ENCODE assay signal across 11 cellular contexts in genomic region chr5:125559296-125559695, GRCh38.
DNase-seq lines count a peak whose midpoint lies in the region; ATAC-seq and TF ChIP-seq lines count a peak whose summit lies in the region.
"Had no signal": no experiment of that assay in that cellular context is flagged by ENCODE, and none has a peak within 500 bp of the region (broad histone marks: within the 10 kb centered on the region; RNA-seq: fewer than 3 reads in every experiment).

No MANE protein-coding gene starts in this region.

- no peaks in the 10 kb centered on the region for H3K9me3 Mint-ChIP-seq in GM23338
- no peaks in the 10 kb centered on the region for H3K9me3 Mint-ChIP-seq in natural killer cell

- H3K79me2 ChIP-seq in GM23338 (replicated peaks; ENCODE audit: insufficient read depth): no peaks in the 10 kb centered on the region

- H3K4me1 Mint-ChIP-seq in GM23338 (no peaks in the 10 kb centered on the region; the same call in 2 of the 3 replicates), natural killer cell (no peaks in the 10 kb centered on the region)

- H3K4me3 Mint-ChIP-seq in GM23338: no peak overlapping the region
- no peak overlapping the region for H3K4me3 Mint-ChIP-seq in natural killer cell
- H3K4me3 Mint-ChIP-seq: activated CD4-positive, alpha-beta memory T cell treated with anti-CD3 and anti-CD28 coated beads for 36 hours had no signal

- H3K27me3 ChIP-seq in GM23338 (ENCODE audit: insufficient read depth): no peaks in the 10 kb centered on the region

- peaks cover 5% of the 10 kb centered on the region; the same call in 1 of the 2 replicates for H3K9me2 ChIP-seq in GM23338 (ENCODE audit: insufficient read depth)

- H3K4me1 ChIP-seq in GM23338 (ENCODE audit: insufficient read depth): no peaks in the 10 kb centered on the region; the same call in 1 of the 2 replicates
- H3K4me1 ChIP-seq: psoas muscle had no signal

- H3F3A ChIP-seq in GM23338 (replicated peaks; ENCODE audit: low read depth): no peaks in the 10 kb centered on the region

- H4K20me1 ChIP-seq in GM23338 (replicated peaks; ENCODE audit: insufficient read depth): no peaks in the 10 kb centered on the region

- H2AFZ ChIP-seq in GM23338: peak overlapping the region; percentile 26; the same call in 1 of the 2 replicates

- ATAC-seq in GM23338 (no peak), GM21390 (IDR thresholded peaks at IDR 0.05; ENCODE audit: unreplicated experiment) (no peak), natural killer cell (no peak), HG02759 (IDR thresholded peaks at IDR 0.05; ENCODE audit: unreplicated experiment) (no peak)
- ATAC-seq: psoas muscle had no signal

- H3K36me3 ChIP-seq in GM23338 (ENCODE audit: insufficient read depth): no peaks in the 10 kb centered on the region

- no peak overlapping the region for H3K27ac ChIP-seq in GM23338 (ENCODE audit: low read depth)
- H3K27ac ChIP-seq: psoas muscle had no signal

- no peak for DNase-seq in GM23338 (ENCODE audit: low spot score)
- DNase-seq in SK-N-DZ (ENCODE audit: low spot score): peak; percentile 77
- peak; percentile 90 to 93 for DNase-seq in foreskin fibroblast
- DNase-seq in pulmonary artery endothelial cell (ENCODE audit: low read depth, low spot score): peak; percentile 99
- no peak for DNase-seq in NCI-H1694 treated with DMSO at 0.1 percent for 48 hours (lab: John Stamatoyannopoulos, UW)
- DNase-seq in natural killer cell: no peak
- DNase-seq: activated CD4-positive, alpha-beta memory T cell treated with anti-CD3 and anti-CD28 coated beads for 36 hours; MV-4-11; psoas muscle had no signal

- H3K4me2 ChIP-seq in GM23338: no peak overlapping the region

- H3K27ac Mint-ChIP-seq in GM23338 (no peak overlapping the region), natural killer cell (no peak overlapping the region)
- H3K27ac Mint-ChIP-seq: activated CD4-positive, alpha-beta memory T cell treated with anti-CD3 and anti-CD28 coated beads for 36 hours had no signal

- intact Hi-C loops in natural killer cell (cut with micrococcal nuclease): no loop called here

- no peak overlapping the region for H3K4me3 ChIP-seq in GM23338
- no peak overlapping the region for H3K4me3 ChIP-seq in foreskin fibroblast (ENCODE audit: low read depth in 1 of 2, low read length in 2 of 2)
- H3K4me3 ChIP-seq: psoas muscle had no signal

- no peaks in the 10 kb centered on the region for H3K27me3 Mint-ChIP-seq in GM23338 (ENCODE audit: insufficient read depth, low read depth, poor library complexity)
- H3K27me3 Mint-ChIP-seq in natural killer cell (ENCODE audit: low read depth in 2 of 2): peaks cover 0 to 3% of the 10 kb centered on the region in 2 donors
- H3K27me3 Mint-ChIP-seq: activated CD4-positive, alpha-beta memory T cell treated with anti-CD3 and anti-CD28 coated beads for 36 hours had no signal

- no peaks in the 10 kb centered on the region for H3K36me3 Mint-ChIP-seq in GM23338 (ENCODE audit: low read depth)
- H3K36me3 Mint-ChIP-seq in natural killer cell: no peaks in the 10 kb centered on the region
- H3K36me3 Mint-ChIP-seq: activated CD4-positive, alpha-beta memory T cell treated with anti-CD3 and anti-CD28 coated beads for 36 hours had no signal

- TF ChIP-seq CTCF in GM23338 (conservative IDR thresholded peaks at IDR 0.05; ENCODE audit: low read depth in 2 of 2) (no peak), foreskin fibroblast (IDR thresholded peaks at IDR 0.05; ENCODE audit: low read depth, low read length) (no peak), natural killer cell (IDR thresholded peaks at IDR 0.05) (no peak)

TF ChIP-seq in GM23338, 12 proteins besides CTCF, POLR2A, EP300 and RAD21 (continues in another document):
- TF ChIP-seq CREB1 (CRISPR knock-in tag; IDR thresholded peaks at IDR 0.05; ENCODE audit: low read depth) (no peak), EZH2phosphoT487 (IDR thresholded peaks at IDR 0.05; ENCODE audit: unreplicated experiment) (no peak), POLR2AphosphoS5 (IDR thresholded peaks at IDR 0.05; ENCODE audit: low read depth) (no peak), ZNF114 (CRISPR knock-in tag; IDR thresholded peaks at IDR 0.05) (no peak), EZH2 (IDR thresholded peaks at IDR 0.05; ENCODE audit: low read depth, unreplicated experiment) (no peak), NANOG (IDR thresholded peaks at IDR 0.05; ENCODE audit: borderline replicate concordance) (no peak), STAT1 (IDR thresholded peaks at IDR 0.05; ENCODE audit: unreplicated experiment) (no peak)
- TF ChIP-seq, protein P1, sequence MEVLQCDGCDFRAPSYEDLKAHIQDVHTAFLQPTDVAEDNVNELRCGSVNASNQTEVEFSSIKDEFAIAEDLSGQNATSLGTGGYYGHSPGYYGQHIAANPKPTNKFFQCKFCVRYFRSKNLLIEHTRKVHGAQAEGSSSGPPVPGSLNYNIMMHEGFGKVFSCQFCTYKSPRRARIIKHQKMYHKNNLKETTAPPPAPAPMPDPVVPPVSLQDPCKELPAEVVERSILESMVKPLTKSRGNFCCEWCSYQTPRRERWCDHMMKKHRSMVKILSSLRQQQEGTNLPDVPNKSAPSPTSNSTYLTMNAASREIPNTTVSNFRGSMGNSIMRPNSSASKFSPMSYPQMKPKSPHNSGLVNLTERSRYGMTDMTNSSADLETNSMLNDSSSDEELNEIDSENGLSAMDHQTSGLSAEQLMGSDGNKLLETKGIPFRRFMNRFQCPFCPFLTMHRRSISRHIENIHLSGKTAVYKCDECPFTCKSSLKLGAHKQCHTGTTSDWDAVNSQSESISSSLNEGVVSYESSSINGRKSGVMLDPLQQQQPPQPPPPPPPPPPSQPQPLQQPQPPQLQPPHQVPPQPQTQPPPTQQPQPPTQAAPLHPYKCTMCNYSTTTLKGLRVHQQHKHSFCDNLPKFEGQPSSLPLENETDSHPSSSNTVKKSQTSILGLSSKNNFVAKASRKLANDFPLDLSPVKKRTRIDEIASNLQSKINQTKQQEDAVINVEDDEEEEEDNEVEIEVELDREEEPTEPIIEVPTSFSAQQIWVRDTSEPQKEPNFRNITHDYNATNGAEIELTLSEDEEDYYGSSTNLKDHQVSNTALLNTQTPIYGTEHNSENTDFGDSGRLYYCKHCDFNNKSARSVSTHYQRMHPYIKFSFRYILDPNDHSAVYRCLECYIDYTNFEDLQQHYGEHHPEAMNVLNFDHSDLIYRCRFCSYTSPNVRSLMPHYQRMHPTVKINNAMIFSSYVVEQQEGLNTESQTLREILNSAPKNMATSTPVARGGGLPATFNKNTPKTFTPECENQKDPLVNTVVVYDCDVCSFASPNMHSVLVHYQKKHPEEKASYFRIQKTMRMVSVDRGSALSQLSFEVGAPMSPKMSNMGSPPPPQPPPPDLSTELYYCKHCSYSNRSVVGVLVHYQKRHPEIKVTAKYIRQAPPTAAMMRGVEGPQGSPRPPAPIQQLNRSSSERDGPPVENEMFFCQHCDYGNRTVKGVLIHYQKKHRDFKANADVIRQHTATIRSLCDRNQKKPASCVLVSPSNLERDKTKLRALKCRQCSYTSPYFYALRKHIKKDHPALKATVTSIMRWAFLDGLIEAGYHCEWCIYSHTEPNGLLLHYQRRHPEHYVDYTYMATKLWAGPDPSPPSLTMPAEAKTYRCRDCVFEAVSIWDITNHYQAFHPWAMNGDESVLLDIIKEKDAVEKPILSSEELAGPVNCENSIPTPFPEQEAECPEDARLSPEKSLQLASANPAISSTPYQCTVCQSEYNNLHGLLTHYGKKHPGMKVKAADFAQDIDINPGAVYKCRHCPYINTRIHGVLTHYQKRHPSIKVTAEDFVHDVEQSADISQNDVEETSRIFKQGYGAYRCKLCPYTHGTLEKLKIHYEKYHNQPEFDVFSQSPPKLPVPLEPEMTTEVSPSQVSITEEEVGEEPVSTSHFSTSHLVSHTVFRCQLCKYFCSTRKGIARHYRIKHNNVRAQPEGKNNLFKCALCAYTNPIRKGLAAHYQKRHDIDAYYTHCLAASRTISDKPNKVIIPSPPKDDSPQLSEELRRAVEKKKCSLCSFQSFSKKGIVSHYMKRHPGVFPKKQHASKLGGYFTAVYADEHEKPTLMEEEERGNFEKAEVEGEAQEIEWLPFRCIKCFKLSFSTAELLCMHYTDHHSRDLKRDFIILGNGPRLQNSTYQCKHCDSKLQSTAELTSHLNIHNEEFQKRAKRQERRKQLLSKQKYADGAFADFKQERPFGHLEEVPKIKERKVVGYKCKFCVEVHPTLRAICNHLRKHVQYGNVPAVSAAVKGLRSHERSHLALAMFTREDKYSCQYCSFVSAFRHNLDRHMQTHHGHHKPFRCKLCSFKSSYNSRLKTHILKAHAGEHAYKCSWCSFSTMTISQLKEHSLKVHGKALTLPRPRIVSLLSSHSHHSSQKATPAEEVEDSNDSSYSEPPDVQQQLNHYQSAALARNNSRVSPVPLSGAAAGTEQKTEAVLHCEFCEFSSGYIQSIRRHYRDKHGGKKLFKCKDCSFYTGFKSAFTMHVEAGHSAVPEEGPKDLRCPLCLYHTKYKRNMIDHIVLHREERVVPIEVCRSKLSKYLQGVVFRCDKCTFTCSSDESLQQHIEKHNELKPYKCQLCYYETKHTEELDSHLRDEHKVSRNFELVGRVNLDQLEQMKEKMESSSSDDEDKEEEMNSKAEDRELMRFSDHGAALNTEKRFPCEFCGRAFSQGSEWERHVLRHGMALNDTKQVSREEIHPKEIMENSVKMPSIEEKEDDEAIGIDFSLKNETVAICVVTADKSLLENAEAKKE (CRISPR knock-in tag; IDR thresholded peaks at IDR 0.05): no peak
- TF ChIP-seq, protein P2, sequence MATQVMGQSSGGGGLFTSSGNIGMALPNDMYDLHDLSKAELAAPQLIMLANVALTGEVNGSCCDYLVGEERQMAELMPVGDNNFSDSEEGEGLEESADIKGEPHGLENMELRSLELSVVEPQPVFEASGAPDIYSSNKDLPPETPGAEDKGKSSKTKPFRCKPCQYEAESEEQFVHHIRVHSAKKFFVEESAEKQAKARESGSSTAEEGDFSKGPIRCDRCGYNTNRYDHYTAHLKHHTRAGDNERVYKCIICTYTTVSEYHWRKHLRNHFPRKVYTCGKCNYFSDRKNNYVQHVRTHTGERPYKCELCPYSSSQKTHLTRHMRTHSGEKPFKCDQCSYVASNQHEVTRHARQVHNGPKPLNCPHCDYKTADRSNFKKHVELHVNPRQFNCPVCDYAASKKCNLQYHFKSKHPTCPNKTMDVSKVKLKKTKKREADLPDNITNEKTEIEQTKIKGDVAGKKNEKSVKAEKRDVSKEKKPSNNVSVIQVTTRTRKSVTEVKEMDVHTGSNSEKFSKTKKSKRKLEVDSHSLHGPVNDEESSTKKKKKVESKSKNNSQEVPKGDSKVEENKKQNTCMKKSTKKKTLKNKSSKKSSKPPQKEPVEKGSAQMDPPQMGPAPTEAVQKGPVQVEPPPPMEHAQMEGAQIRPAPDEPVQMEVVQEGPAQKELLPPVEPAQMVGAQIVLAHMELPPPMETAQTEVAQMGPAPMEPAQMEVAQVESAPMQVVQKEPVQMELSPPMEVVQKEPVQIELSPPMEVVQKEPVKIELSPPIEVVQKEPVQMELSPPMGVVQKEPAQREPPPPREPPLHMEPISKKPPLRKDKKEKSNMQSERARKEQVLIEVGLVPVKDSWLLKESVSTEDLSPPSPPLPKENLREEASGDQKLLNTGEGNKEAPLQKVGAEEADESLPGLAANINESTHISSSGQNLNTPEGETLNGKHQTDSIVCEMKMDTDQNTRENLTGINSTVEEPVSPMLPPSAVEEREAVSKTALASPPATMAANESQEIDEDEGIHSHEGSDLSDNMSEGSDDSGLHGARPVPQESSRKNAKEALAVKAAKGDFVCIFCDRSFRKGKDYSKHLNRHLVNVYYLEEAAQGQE (IDR thresholded peaks at IDR 0.05; ENCODE audit: unreplicated experiment): no peak

Comparison
In these comparisons a context has a peak if more than half of its experiments do, and no peak if none do; other contexts are left out.
1. DNase-seq: peak in SK-N-DZ (single experiment), foreskin fibroblast (2 of 2) and pulmonary artery endothelial cell (single experiment); none in GM23338 (single experiment), NCI-H1694 treated with DMSO at 0.1 percent for 48 hours (single experiment) and natural killer cell (single experiment).